Comparison of ENCODE assay signal across 11 cellular contexts in genomic region chr3:56926513-56927282, GRCh38.
DNase-seq lines count a peak whose midpoint lies in the region; ATAC-seq and TF ChIP-seq lines count a peak whose summit lies in the region.
"Had no signal": no experiment of that assay in that cellular context is flagged by ENCODE, and none has a peak within 500 bp of the region (broad histone marks: within the 10 kb centered on the region; RNA-seq: fewer than 3 reads in every experiment).

No MANE protein-coding gene starts in this region.

- H3K36me3 ChIP-seq in fibroblast of lung (ENCODE audit: control insufficient read depth, insufficient read depth, low read length) = no peaks in the 10 kb centered on the region

- H3K4me2 ChIP-seq in fibroblast of lung (ENCODE audit: extremely low read depth, insufficient read depth, low read length) = no peak overlapping the region

- H3K27ac ChIP-seq in fibroblast of lung (ENCODE audit: insufficient read depth, low read length) = no peak overlapping the region

- H3K4me1 Mint-ChIP-seq in osteocyte (ENCODE audit: unreplicated experiment) = peaks cover 27% of the 10 kb centered on the region

- no peak overlapping the region for H3K4me3 ChIP-seq in fibroblast of lung (replicated peaks in 1 of 4; ENCODE audit: control extremely low read depth in 1 of 4, insufficient read depth in 1 of 4, low read depth in 3 of 4, low read length in 4 of 4)

- no peaks in the 10 kb centered on the region for H3K9me3 Mint-ChIP-seq in osteocyte (ENCODE audit: unreplicated experiment)

- H3K27me3 ChIP-seq in fibroblast of lung (ENCODE audit: control insufficient read depth, insufficient read depth, low read length) = no peaks in the 10 kb centered on the region

- peak overlapping the region; percentile 47 for H3K27ac Mint-ChIP-seq in osteocyte (ENCODE audit: unreplicated experiment)

- no peaks in the 10 kb centered on the region for H4K20me1 ChIP-seq in fibroblast of lung (ENCODE audit: control insufficient read depth, extremely low read depth, insufficient read depth, low read length)

- TF ChIP-seq CTCF in fibroblast of lung (conservative IDR thresholded peaks at IDR 0.05 in 1 of 2, IDR thresholded peaks at IDR 0.05 in 1 of 2; ENCODE audit: low read depth in 1 of 2, low read length in 2 of 2) = peak in 1 of 2 donors; percentile 9
- peak; percentile 25 for TF ChIP-seq CTCF in osteocyte (IDR thresholded peaks at IDR 0.05)

- H3K9ac ChIP-seq in fibroblast of lung (ENCODE audit: insufficient read depth, low read length) = no peak overlapping the region

- H3K79me2 ChIP-seq in fibroblast of lung (ENCODE audit: control insufficient read depth, insufficient read depth, low read length) = no peaks in the 10 kb centered on the region

- no peak overlapping the region for H2AFZ ChIP-seq in fibroblast of lung (ENCODE audit: low read length)

- peaks cover 3% of the 10 kb centered on the region for H3K4me1 ChIP-seq in fibroblast of lung (ENCODE audit: control insufficient read depth, extremely low read depth, insufficient read depth, low read length)

- H3K4me3 Mint-ChIP-seq in osteocyte (ENCODE audit: unreplicated experiment) = no peak overlapping the region

- ATAC-seq in HG03354 (IDR thresholded peaks at IDR 0.05; ENCODE audit: poor library complexity, severe bottlenecking, unreplicated experiment) = no peak

- no peaks in the 10 kb centered on the region for H3K27me3 Mint-ChIP-seq in osteocyte (ENCODE audit: unreplicated experiment)

- no peaks in the 10 kb centered on the region for H3K36me3 Mint-ChIP-seq in osteocyte (ENCODE audit: unreplicated experiment)

- DNase-seq in EH (ENCODE audit: low read depth) (peak; percentile 62), RPMI7951 (ENCODE audit: low read depth) (peak; percentile 91), fibroblast of lung (ENCODE audit: low read depth in 2 of 2) (peak; percentile 18 to 86), osteocyte (ENCODE audit: extremely low spot score, unreplicated experiment) (no peak), NK-92 (lab: John Stamatoyannopoulos, UW; ENCODE audit: unreplicated experiment) (no peak), OCI-M2 (lab: John Stamatoyannopoulos, UW; ENCODE audit: unreplicated experiment) (no peak)
- no peak for DNase-seq in activated effector memory CD4-positive, alpha-beta T cell treated with Interleukin-2 at 50 U/mL for 16 hours
- DNase-seq: mesendoderm, NCI-H69, substantia nigra had no signal

- H3K9me3 ChIP-seq in fibroblast of lung (ENCODE audit: control insufficient read depth, insufficient read depth, low read depth, low read length) = no peaks in the 10 kb centered on the region

Comparison
In these comparisons a context has a peak if more than half of its experiments do, and no peak if none do; other contexts are left out.
1. DNase-seq: peak in EH (single experiment), RPMI7951 (single experiment) and fibroblast of lung (2 of 2); none in osteocyte (single experiment), NK-92 (single experiment), OCI-M2 (single experiment) and activated effector memory CD4-positive, alpha-beta T cell treated with Interleukin-2 at 50 U/mL for 16 hours (single experiment).